Comparison of ENCODE assay signal across 14 cellular contexts in the genomic region with DNA sequence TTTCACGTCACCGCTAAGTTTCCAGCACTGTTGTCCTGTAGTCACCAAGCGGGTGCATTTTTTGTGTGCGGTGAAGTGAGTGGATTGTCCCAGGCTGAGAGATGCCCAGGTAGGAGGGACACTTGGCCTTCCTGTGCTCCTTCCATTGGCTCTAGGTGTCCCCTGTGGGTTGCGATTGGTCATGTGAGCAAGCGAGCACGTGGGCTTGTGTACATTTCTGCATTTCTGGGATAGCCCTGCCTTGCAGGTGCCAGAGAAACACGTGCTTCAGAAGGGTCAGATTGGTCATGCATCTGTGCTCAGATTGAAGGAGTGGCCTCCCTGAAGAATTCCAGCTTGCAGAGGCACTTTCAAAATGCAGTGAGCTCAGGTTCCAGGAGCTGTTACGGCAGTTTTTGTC.
DNase-seq lines count a peak whose midpoint lies in the region; ATAC-seq and TF ChIP-seq lines count a peak whose summit lies in the region.
"Had no signal": no experiment of that assay in that cellular context is flagged by ENCODE, and none has a peak within 500 bp of the region (broad histone marks: within the 10 kb centered on the region; RNA-seq: fewer than 3 reads in every experiment).

No MANE protein-coding gene starts in this region.

- H3K27ac ChIP-seq in thoracic aorta = no peak overlapping the region
- no peak overlapping the region for H3K27ac ChIP-seq in sigmoid colon
- H3K27ac ChIP-seq: HL-60, skin epidermis had no signal

- peak; percentile 41 for DNase-seq in NCI-H510A treated with DMSO at 0.1 percent for 48 hours (lab: John Stamatoyannopoulos, UW)
- DNase-seq in NCI-H510A (lab: John Stamatoyannopoulos, UW) = no peak
- DNase-seq in RPMI8226 = peak; percentile 8
- DNase-seq in kidney epithelial cell (ENCODE audit: low read depth) = peak; percentile 79
- DNase-seq in thoracic aorta (ENCODE audit: low spot score) = no peak
- no peak for DNase-seq in sigmoid colon
- no peak for DNase-seq in KG1 (lab: John Stamatoyannopoulos, UW)
- DNase-seq in activated naive CD4-positive, alpha-beta T cell (lab: John Stamatoyannopoulos, UW) = no peak
- DNase-seq: activated naive CD8-positive, alpha-beta T cell treated with anti-CD3 and anti-CD28 coated beads, Interleukin-2, amount 10 ng/mL, durations not matched to agents 7 days and 5 days; NCI-H446 treated with DMSO at 0.1 percent for 48 hours; stimulated activated CD8-positive, alpha-beta memory T cell treated with anti-CD3 and anti-CD28 coated beads, Interleukin-4, amount 100 ng/mL, for 48 hours; T-cell had no signal

- ATAC-seq in thoracic aorta (ENCODE audit: insufficient number of reproducible peaks, low FRiP score, low read depth) = no peak
- ATAC-seq: T-cell had no signal

- intact Hi-C loops in sigmoid colon (cut with DNase I) = no loop called here

- H3K27me3 ChIP-seq in kidney epithelial cell (ENCODE audit: control insufficient read depth, insufficient read depth, low read length) = no peaks in the 10 kb centered on the region
- no peaks in the 10 kb centered on the region for H3K27me3 ChIP-seq in thoracic aorta (replicated peaks; ENCODE audit: insufficient read depth)
- no peaks in the 10 kb centered on the region for H3K27me3 ChIP-seq in sigmoid colon

- H3K4me3 ChIP-seq in kidney epithelial cell (ENCODE audit: low read depth, low read length) (no peak overlapping the region), thoracic aorta (peak overlapping the region; percentile 11), sigmoid colon (no peak overlapping the region)
- H3K4me3 ChIP-seq: skin epidermis had no signal

- TF ChIP-seq EP300 in sigmoid colon (IDR thresholded peaks at IDR 0.05) = no peak

- TF ChIP-seq POLR2A in sigmoid colon (IDR thresholded peaks at IDR 0.05) = no peak

- TF ChIP-seq CTCF in kidney epithelial cell (IDR thresholded peaks at IDR 0.05; ENCODE audit: insufficient read depth, low read length, poor library complexity, severe bottlenecking) (no peak), thoracic aorta (IDR thresholded peaks at IDR 0.05) (no peak), sigmoid colon (IDR thresholded peaks at IDR 0.05) (no peak)

- 37 to 65% methylated on average over 9 of the region's 9 CpGs for WGBS in sigmoid colon, 2 donors

- H3K36me3 ChIP-seq in kidney epithelial cell (ENCODE audit: control insufficient read depth, insufficient read depth, low read length) (no peaks in the 10 kb centered on the region), thoracic aorta (no peaks in the 10 kb centered on the region), sigmoid colon (no peaks in the 10 kb centered on the region)

- H3K4me1 ChIP-seq in thoracic aorta (ENCODE audit: control insufficient read depth in 1 of 2, low read depth in 2 of 2) (no peaks in the 10 kb centered on the region), sigmoid colon (no peaks in the 10 kb centered on the region)

- no peaks in the 10 kb centered on the region for H3K9me3 ChIP-seq in thoracic aorta
- H3K9me3 ChIP-seq in sigmoid colon = no peaks in the 10 kb centered on the region

Comparison
In these comparisons a context has a peak if more than half of its experiments do, and no peak if none do; other contexts are left out.
1. DNase-seq: peak in NCI-H510A treated with DMSO at 0.1 percent for 48 hours (single experiment), RPMI8226 (single experiment) and kidney epithelial cell (single experiment); none in NCI-H510A (single experiment), thoracic aorta (single experiment), sigmoid colon (single experiment), KG1 (single experiment) and activated naive CD4-positive, alpha-beta T cell (0 of 4).